ENCODE assay signal across 8 cellular contexts in genomic region chr5:158819840-158820620, GRCh38.
DNase-seq lines count a peak whose midpoint lies in the region; ATAC-seq, FAIRE-seq and TF ChIP-seq lines count a peak whose summit lies in the region.

No MANE protein-coding gene starts in this region.

- peak; percentile 64 for ATAC-seq in GM19455 (IDR thresholded peaks at IDR 0.05; ENCODE audit: unreplicated experiment)
- ATAC-seq in HG03457 (IDR thresholded peaks at IDR 0.05; ENCODE audit: unreplicated experiment) = peak; percentile 62

- FAIRE-seq in D721Med (lab: Jason Lieb, UNC) = peak; percentile 29

- no peak for TF ChIP-seq CTCF in D721Med (IDR thresholded peaks at IDR 0.05; ENCODE audit: insufficient read depth, missing control alignments)
- TF ChIP-seq CTCF in cardiac fibroblast (IDR thresholded peaks at IDR 0.05; ENCODE audit: low read depth, low read length) = no peak

- no peak overlapping the region for H3K4me3 ChIP-seq in cardiac fibroblast (replicated peaks in 1 of 2; ENCODE audit: low read depth in 2 of 2, low read length in 2 of 2)

- no peak for DNase-seq in D721Med (ENCODE audit: insufficient read length, low spot score)
- peak; percentile 25 to 76 for DNase-seq in cardiac fibroblast (ENCODE audit: low read depth in 2 of 2)
- DNase-seq in stimulated activated naive CD4-positive, alpha-beta T cell treated with Interleukin-2 at 50 U/mL for 16 hours (lab: John Stamatoyannopoulos, UW) = no peak
- DNase-seq in activated CD8-positive, alpha-beta memory T cell treated with anti-CD3 and anti-CD28 coated beads for 24 hours = no peak
- no peak for DNase-seq in NCI-H2029 (lab: John Stamatoyannopoulos, UW)
- no peak for DNase-seq in HCEC 1CT

Comparison
In these comparisons a context has a peak if more than half of its experiments do, and no peak if none do; other contexts are left out.
1. DNase-seq: peak in cardiac fibroblast (2 of 2); none in D721Med (single experiment), stimulated activated naive CD4-positive, alpha-beta T cell treated with Interleukin-2 at 50 U/mL for 16 hours (single experiment), activated CD8-positive, alpha-beta memory T cell treated with anti-CD3 and anti-CD28 coated beads for 24 hours (single experiment), NCI-H2029 (single experiment) and HCEC 1CT (single experiment).